ENCODE assay signal across 7 cellular contexts in the genomic region with DNA sequence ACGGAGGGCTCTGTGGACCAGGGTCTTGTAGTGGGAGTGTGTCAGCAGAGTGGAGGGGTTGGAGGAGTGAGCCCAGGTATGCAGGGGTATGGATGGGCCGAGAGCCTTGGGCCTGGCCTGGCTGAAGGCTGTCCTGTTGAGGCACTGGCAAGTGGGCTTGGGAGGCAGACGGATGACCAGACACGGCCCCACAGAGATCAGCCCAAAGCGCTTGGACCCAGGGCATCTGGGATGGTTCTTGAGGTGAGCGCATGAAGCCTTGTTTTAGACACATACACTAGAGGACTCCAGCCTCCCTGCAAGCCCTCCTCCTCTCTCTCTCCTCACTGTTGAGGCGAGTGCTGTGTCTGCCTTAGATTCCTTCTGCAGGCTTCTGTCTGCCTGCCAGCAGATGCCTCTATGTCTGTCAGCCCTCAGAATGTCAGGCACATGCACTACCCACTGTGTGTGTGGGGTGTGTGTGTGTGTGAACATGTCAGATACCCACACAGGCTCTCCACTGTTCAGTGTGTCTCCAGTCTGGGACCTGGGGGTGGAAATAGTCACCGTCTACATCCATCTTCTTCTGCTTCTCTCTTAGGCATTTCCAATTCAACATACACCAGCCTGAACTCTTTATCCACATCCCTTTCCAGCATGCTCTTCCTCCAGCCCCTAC.
DNase-seq lines count a peak whose midpoint lies in the region; ATAC-seq and TF ChIP-seq lines count a peak whose summit lies in the region.
"Not testable (repeated sequence)": the region's sequence is repeated elsewhere in the genome, so short reads cannot be mapped to it uniquely, and the experiment has no call there.

No MANE protein-coding gene starts in this region.

- CTCF ChIA-PET in SK-N-SH (lab: Yijun Ruan, JAX), result not testable (repeated sequence)

- POLR2A ChIA-PET in SK-N-SH (lab: Yijun Ruan, JAX), result not testable (repeated sequence)

- 67% methylated on average over 7 of the region's 8 CpGs for WGBS in SK-N-SH (ENCODE audit: low lambda C conversion rate)
- whole genome bisulfite sequencing in right cardiac atrium, result 75% methylated on average over 7 of the region's 8 CpGs

- not testable (repeated sequence) for H3K27me3 Mint-ChIP-seq in HFFc6 (ENCODE audit: insufficient read depth); activated T-helper 1 cell treated with anti-CD3 and anti-CD28 coated beads, Interleukin-12 subunit alpha, Interleukin-12 subunit beta, Interleukin-2, Interleukin-4 antibody, amounts not matched to agents 30 ng/mL and 10 ng/mL and 1 ng/mL, durations not matched to agents 14 hours and 24 hours and 36 hours (ENCODE audit: insufficient read depth)

- not testable (repeated sequence) for H3K27ac ChIP-seq in SK-N-SH (ENCODE audit: low read depth in 2 of 2, low read length in 1 of 2); right cardiac atrium (ENCODE audit: low read length)

- H3K4me3 Mint-ChIP-seq in HFFc6; activated T-helper 1 cell treated with anti-CD3 and anti-CD28 coated beads, Interleukin-12 subunit alpha, Interleukin-12 subunit beta, Interleukin-2, Interleukin-4 antibody, amounts not matched to agents 30 ng/mL and 10 ng/mL and 1 ng/mL, durations not matched to agents 14 hours and 24 hours and 36 hours: not testable (repeated sequence)

- H3K9ac ChIP-seq in SK-N-SH, result not testable (repeated sequence)

- not testable (repeated sequence) for H3K36me3 ChIP-seq in SK-N-SH (replicated peaks in 1 of 2; ENCODE audit: control insufficient read depth in 1 of 2, insufficient read depth in 2 of 2, low read length in 1 of 2)

- H3F3A ChIP-seq in SK-N-SH (replicated peaks; ENCODE audit: insufficient read depth), result not testable (repeated sequence)

- peak; percentile 6 for DNase-seq in ELR (ENCODE audit: low read depth)
- DNase-seq in HFFc6, result peak; percentile 4
- not testable (repeated sequence) for DNase-seq in SK-N-SH; activated T-helper 1 cell treated with anti-CD3 and anti-CD28 coated beads, Interleukin-12 subunit alpha, Interleukin-12 subunit beta, Interleukin-2, Interleukin-4 antibody, amounts not matched to agents 30 ng/mL and 10 ng/mL and 1 ng/mL, durations not matched to agents 14 hours and 24 hours and 36 hours (ENCODE audit: low spot score); right cardiac atrium
- peak; percentile 2 for DNase-seq in fibroblast of pulmonary artery (ENCODE audit: low read depth)
- peak; percentile 6 for DNase-seq in stimulated activated CD4-positive, alpha-beta T cell treated with anti-CD3 and anti-CD28 coated beads, Interleukin-15, amount 100 ng/mL, for 24 hours

- H3K9me2 ChIP-seq in SK-N-SH, result not testable (repeated sequence)

- not testable (repeated sequence) for H3K4me1 ChIP-seq in SK-N-SH (ENCODE audit: control insufficient read depth in 1 of 2, insufficient read depth in 2 of 2, low read depth in 1 of 2, low read length in 1 of 2); right cardiac atrium (ENCODE audit: control insufficient read depth, insufficient read depth, low read length)

- not testable (repeated sequence) for H3K9me3 Mint-ChIP-seq in HFFc6; activated T-helper 1 cell treated with anti-CD3 and anti-CD28 coated beads, Interleukin-12 subunit alpha, Interleukin-12 subunit beta, Interleukin-2, Interleukin-4 antibody, amounts not matched to agents 30 ng/mL and 10 ng/mL and 1 ng/mL, durations not matched to agents 14 hours and 24 hours and 36 hours

- not testable (repeated sequence) for H4K20me1 ChIP-seq in SK-N-SH (ENCODE audit: insufficient read depth)

- not testable (repeated sequence) for H3K36me3 Mint-ChIP-seq in HFFc6 (ENCODE audit: low read depth); activated T-helper 1 cell treated with anti-CD3 and anti-CD28 coated beads, Interleukin-12 subunit alpha, Interleukin-12 subunit beta, Interleukin-2, Interleukin-4 antibody, amounts not matched to agents 30 ng/mL and 10 ng/mL and 1 ng/mL, durations not matched to agents 14 hours and 24 hours and 36 hours (ENCODE audit: low read depth)

- H3K4me1 Mint-ChIP-seq in HFFc6 (ENCODE audit: low read depth); activated T-helper 1 cell treated with anti-CD3 and anti-CD28 coated beads, Interleukin-12 subunit alpha, Interleukin-12 subunit beta, Interleukin-2, Interleukin-4 antibody, amounts not matched to agents 30 ng/mL and 10 ng/mL and 1 ng/mL, durations not matched to agents 14 hours and 24 hours and 36 hours (ENCODE audit: low read depth): not testable (repeated sequence)

- not testable (repeated sequence) for H2AFZ ChIP-seq in SK-N-SH (ENCODE audit: low read depth)

- not testable (repeated sequence) for H3K9me3 ChIP-seq in SK-N-SH; right cardiac atrium (ENCODE audit: control insufficient read depth, low read length)

- TF ChIP-seq EP300 in SK-N-SH (IDR thresholded peaks at IDR 0.05; ENCODE audit: borderline replicate concordance in 1 of 2, low read depth in 1 of 2, low read length in 1 of 2), result not testable (repeated sequence)

- H3K27me3 ChIP-seq in SK-N-SH (ENCODE audit: insufficient read depth); right cardiac atrium (ENCODE audit: control insufficient read depth, insufficient read depth): not testable (repeated sequence)

- intact Hi-C loops in activated T-helper 1 cell treated with anti-CD3 and anti-CD28 coated beads, Interleukin-12 subunit alpha, Interleukin-12 subunit beta, Interleukin-2, Interleukin-4 antibody, amounts not matched to agents 30 ng/mL and 10 ng/mL and 1 ng/mL, durations not matched to agents 14 hours and 24 hours and 36 hours (cut with micrococcal nuclease); right cardiac atrium (cut with DNase I): not testable (repeated sequence)

- not testable (repeated sequence) for H3K4me3 ChIP-seq in SK-N-SH (ENCODE audit: low read depth in 2 of 2, low read length in 1 of 2); fibroblast of pulmonary artery (replicated peaks; ENCODE audit: low read depth, low read length); right cardiac atrium (ENCODE audit: low read length)

- TF ChIP-seq RAD21 in SK-N-SH (IDR thresholded peaks at IDR 0.05; ENCODE audit: low read length), result peak; percentile 36; the same call in 1 of the 2 replicates

- H3K79me2 ChIP-seq in SK-N-SH (ENCODE audit: insufficient read depth), result not testable (repeated sequence)

- TF ChIP-seq CTCF in HFFc6 (IDR thresholded peaks at IDR 0.05), result peak; percentile 13; the same call in 1 of the 2 replicates
- not testable (repeated sequence) for TF ChIP-seq CTCF in SK-N-SH (IDR thresholded peaks at IDR 0.05)
- TF ChIP-seq CTCF in fibroblast of pulmonary artery (IDR thresholded peaks at IDR 0.05; ENCODE audit: low read length, missing control alignments), result peak; percentile 11

- peak; percentile 25 to 38 for ATAC-seq in right cardiac atrium

- H3K4me2 ChIP-seq in SK-N-SH, result not testable (repeated sequence)

- not testable (repeated sequence) for H3K27ac Mint-ChIP-seq in HFFc6
- H3K27ac Mint-ChIP-seq in activated T-helper 1 cell treated with anti-CD3 and anti-CD28 coated beads, Interleukin-12 subunit alpha, Interleukin-12 subunit beta, Interleukin-2, Interleukin-4 antibody, amounts not matched to agents 30 ng/mL and 10 ng/mL and 1 ng/mL, durations not matched to agents 14 hours and 24 hours and 36 hours, result peak overlapping the region; percentile 34

TF ChIP-seq in SK-N-SH, 30 proteins besides CTCF, POLR2A, EP300 and RAD21:
- peak; percentile 40 for TF ChIP-seq SMC3 (IDR thresholded peaks at IDR 0.05; ENCODE audit: low read depth, low read length)
